Comparison of ENCODE assay signal across 8 cellular contexts in the genomic region with DNA sequence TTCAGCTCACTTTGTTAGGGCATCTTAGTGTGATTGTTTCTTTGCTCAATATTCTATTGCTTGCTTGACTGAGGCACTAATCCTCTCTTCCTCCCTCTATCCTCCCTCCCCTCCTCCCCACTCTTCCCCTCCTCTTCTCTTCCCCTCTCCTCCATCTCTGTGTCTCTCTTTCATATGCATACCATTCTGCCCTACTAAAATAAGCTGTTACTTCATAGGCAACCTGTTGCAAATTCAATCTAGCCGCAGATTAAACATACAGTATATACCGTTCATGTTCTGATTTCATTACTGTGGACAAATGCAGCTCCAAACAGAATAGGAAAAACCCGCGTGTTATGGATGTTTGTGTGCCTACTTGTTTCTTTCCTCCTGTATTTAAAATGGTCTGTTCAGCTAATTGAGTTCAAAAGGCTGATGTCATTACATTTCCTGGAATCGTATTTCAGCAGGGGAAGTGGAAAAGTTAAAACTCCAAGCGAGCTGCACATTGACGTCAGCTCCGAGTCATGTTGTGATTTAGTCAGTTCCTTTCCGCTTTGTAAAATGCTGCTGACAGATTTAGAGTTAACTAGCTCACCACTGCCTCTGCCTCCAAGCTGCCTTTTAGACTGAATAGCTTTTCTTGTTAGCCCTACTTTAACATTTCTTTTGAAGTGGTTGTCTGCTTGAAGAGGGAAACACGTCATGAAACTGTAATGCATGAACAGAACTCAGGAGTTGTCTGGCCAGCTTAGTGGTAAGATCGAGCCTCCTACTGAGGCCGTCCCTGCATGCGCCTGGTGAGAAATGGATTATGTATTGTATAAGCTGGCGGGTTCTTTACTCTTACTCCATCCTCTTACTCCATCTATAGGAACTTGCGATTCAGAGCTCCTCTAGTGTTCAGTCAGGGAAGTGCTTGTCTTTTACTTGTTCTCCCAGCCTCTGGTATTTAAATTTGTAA.
DNase-seq lines count a peak whose midpoint lies in the region; ATAC-seq and TF ChIP-seq lines count a peak whose summit lies in the region.

No MANE protein-coding gene starts in this region.

- TF ChIP-seq EP300 in suprapubic skin (IDR thresholded peaks at IDR 0.05), result peak; percentile 66

- H3K36me3 ChIP-seq in RWPE2 (ENCODE audit: low read depth) (no peaks in the 10 kb centered on the region), neuron (ENCODE audit: insufficient read depth, low read length) (no peaks in the 10 kb centered on the region), suprapubic skin (no peaks in the 10 kb centered on the region)

- H3K27me3 ChIP-seq in RWPE2 (ENCODE audit: insufficient read depth, poor library complexity, severe bottlenecking) (no peaks in the 10 kb centered on the region), foreskin keratinocyte (no peaks in the 10 kb centered on the region), neuron (ENCODE audit: insufficient read depth, low read length) (no peaks in the 10 kb centered on the region), suprapubic skin (no peaks in the 10 kb centered on the region)

- DNase-seq in Daoy (ENCODE audit: low read depth), result peak; percentile 86
- peak; percentile 83 for DNase-seq in KG1 (lab: John Stamatoyannopoulos, UW)
- no peak for DNase-seq in RWPE2 (ENCODE audit: low spot score)
- DNase-seq in activated effector memory CD4-positive, alpha-beta T cell treated with Interleukin-2 at 50 U/mL for 16 hours, result peak; percentile 54
- DNase-seq in foreskin keratinocyte, result peak; percentile 85 to 94
- peak in 1 of 2 donors; percentile 81 for DNase-seq in suprapubic skin (ENCODE audit: low spot score in 2 of 2)

- WGBS in suprapubic skin, result under 1% methylated on average over 15 of the region's 15 CpGs

- ATAC-seq in GM21723 (IDR thresholded peaks at IDR 0.05; ENCODE audit: unreplicated experiment) (peak; percentile 94), RWPE2 (ENCODE audit: low read depth) (peak; percentile 92), foreskin keratinocyte (peak; percentile 95)

- TF ChIP-seq CTCF in RWPE2 (IDR thresholded peaks at IDR 0.05; ENCODE audit: poor library complexity, severe bottlenecking), result peak; percentile 90
- peak; percentile 86 for TF ChIP-seq CTCF in foreskin keratinocyte (conservative IDR thresholded peaks at IDR 0.05)
- peak; percentile 82 to 95 for TF ChIP-seq CTCF in suprapubic skin (IDR thresholded peaks at IDR 0.05)

- H2AFZ ChIP-seq in neuron (ENCODE audit: low read depth, low read length), result peak overlapping the region; percentile 96

- H3K4me3 ChIP-seq in RWPE2 (ENCODE audit: severe bottlenecking), result peak overlapping the region; percentile 22
- peak overlapping the region; percentile 71 for H3K4me3 ChIP-seq in neuron (ENCODE audit: low read length)
- H3K4me3 ChIP-seq in suprapubic skin, result peak overlapping the region; percentile 42

- H3K4me1 ChIP-seq in RWPE2 (ENCODE audit: insufficient read depth, poor library complexity, severe bottlenecking), result peaks cover 10% of the 10 kb centered on the region
- peaks cover 3% of the 10 kb centered on the region for H3K4me1 ChIP-seq in foreskin keratinocyte
- H3K4me1 ChIP-seq in neuron (ENCODE audit: insufficient read depth, low read length), result peaks cover 8% of the 10 kb centered on the region
- peaks cover 11% of the 10 kb centered on the region for H3K4me1 ChIP-seq in suprapubic skin

- H3K27ac ChIP-seq in RWPE2 (ENCODE audit: poor library complexity, severe bottlenecking) (peak overlapping the region; percentile 84), foreskin keratinocyte (peak overlapping the region; percentile 66), suprapubic skin (peak overlapping the region; percentile 86)

- peak in 1 of 2 donors; percentile 15 for TF ChIP-seq POLR2A in suprapubic skin (IDR thresholded peaks at IDR 0.05)

- H3K9me3 ChIP-seq in RWPE2 (ENCODE audit: severe bottlenecking) (no peaks in the 10 kb centered on the region), neuron (ENCODE audit: low read length) (peaks cover 2% of the 10 kb centered on the region), suprapubic skin (no peaks in the 10 kb centered on the region)
